23 cellular contexts compared by ENCODE assay signal in the genomic region with DNA sequence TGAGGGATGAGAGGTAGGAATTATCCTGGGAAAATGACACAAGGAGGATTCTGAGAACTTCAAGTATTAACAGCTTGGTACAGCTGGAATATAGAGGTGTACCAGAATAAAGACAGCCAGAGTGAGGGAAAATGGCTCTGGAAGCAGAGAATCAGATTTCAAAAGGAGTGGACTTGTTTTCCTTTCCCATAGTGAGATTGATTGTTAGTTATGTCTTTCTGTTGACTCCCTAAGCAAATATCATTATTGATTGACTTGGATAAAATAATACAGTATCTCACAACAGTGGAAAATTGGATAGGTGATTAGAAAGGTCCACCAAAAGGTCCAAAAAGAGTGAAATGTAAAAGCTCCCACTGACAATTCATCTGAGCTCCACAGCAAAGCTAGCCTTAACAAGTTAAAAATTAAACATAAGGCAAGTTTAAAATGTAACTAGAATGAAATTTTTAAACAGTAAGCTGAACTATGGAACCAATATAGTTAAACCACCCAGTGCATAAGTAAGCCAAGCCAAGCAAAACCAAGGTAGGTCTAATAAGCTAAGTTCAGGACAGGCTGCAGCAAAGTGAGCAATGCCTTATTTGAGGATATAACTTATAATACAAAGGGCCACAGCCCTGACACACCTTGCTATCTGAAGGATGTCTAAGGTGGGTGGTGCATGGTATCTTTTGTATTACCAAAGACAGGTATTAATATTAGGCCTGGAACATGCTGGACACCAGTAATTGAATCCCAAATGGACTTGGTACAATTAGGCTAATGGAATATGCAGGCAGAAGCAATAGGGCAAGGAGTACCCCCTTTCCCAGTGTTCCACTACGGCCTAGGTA. TPM values are rescaled to one million over a fixed set of nuclear protein-coding genes. Genes with fewer than 3 reads are reported as not detected.
DNase-seq lines count a peak whose midpoint lies in the region; ATAC-seq and TF ChIP-seq lines count a peak whose summit lies in the region.
"Had no signal": no experiment of that assay in that cellular context is flagged by ENCODE, and none has a peak within 500 bp of the region (broad histone marks: within the 10 kb centered on the region; RNA-seq: fewer than 3 reads in every experiment).

No MANE protein-coding gene starts in this region.

- DNase-seq in Peyer's patch: peak in 1 of 3 donors; percentile 61
- no peak for DNase-seq in left lobe of liver (ENCODE audit: low spot score)
- DNase-seq in progenitor cell of endocrine pancreas (ENCODE audit: low spot score, unreplicated experiment): no peak
- no peak for DNase-seq in RWPE1 (ENCODE audit: low spot score)
- DNase-seq in activated CD4-positive, alpha-beta T cell treated with anti-CD3 and anti-CD28 coated beads, Interleukin-2, amount 10 ng/mL, durations not matched to agents 24 days and 14 days: no peak
- DNase-seq in stimulated activated effector memory CD8-positive, alpha-beta T cell treated with anti-CD3 and anti-CD28 coated beads, Interleukin-12 subunit alpha, Interleukin-12 subunit beta, amount 100 ng/mL, for 72 hours (ENCODE audit: low spot score in 2 of 2): no peak
- no peak for DNase-seq in CD1c-positive myeloid dendritic cell (ENCODE audit: extremely low spot score)
- DNase-seq: activated CD8-positive, alpha-beta T cell treated with anti-CD3 and anti-CD28 coated beads, Interleukin-2, amount 10 ng/mL, durations not matched to agents 7 days and 5 days; activated naive CD4-positive, alpha-beta T cell; activated T-cell treated with anti-CD3 and anti-CD28 coated beads, Interleukin-2, amount 50 U/mL, for 1 hour; mesendoderm; NCI-H1092 treated with DMSO at 0.1 percent for 48 hours; Right ventricle myocardium superior; stimulated activated CD4-positive, alpha-beta T cell treated with anti-CD3 and anti-CD28 coated beads, Interleukin-4, amount 100 ng/mL, for 1 hour; stimulated activated naive CD4-positive, alpha-beta T cell treated with Interleukin-2 at 50 U/mL for 16 hours; SW 1271 had no signal

- peaks cover 5% of the 10 kb centered on the region for H3K36me3 Mint-ChIP-seq in progenitor cell of endocrine pancreas (ENCODE audit: insufficient read depth)
- no peaks in the 10 kb centered on the region for H3K36me3 Mint-ChIP-seq in activated CD4-positive, alpha-beta T cell treated with anti-CD3 and anti-CD28 coated beads, Interleukin-2, amount 10 ng/mL, durations not matched to agents 24 days and 14 days (ENCODE audit: low read depth)
- H3K36me3 Mint-ChIP-seq in stimulated activated effector memory CD8-positive, alpha-beta T cell treated with anti-CD3 and anti-CD28 coated beads, Interleukin-12 subunit alpha, Interleukin-12 subunit beta, amount 100 ng/mL, for 72 hours: peaks cover 6% of the 10 kb centered on the region
- H3K36me3 Mint-ChIP-seq: natural killer cell treated with Interleukin-12 subunit alpha and Interleukin-12 subunit beta and Interleukin-15 and Interleukin-18, amount 100 ng/mL, for 72 hours had no signal

- intact Hi-C loops in activated CD4-positive, alpha-beta T cell treated with anti-CD3 and anti-CD28 coated beads, Interleukin-2, amount 10 ng/mL, durations not matched to agents 24 days and 14 days (cut with micrococcal nuclease): no loop called here

- no peaks in the 10 kb centered on the region for H3K36me3 ChIP-seq in Peyer's patch
- H3K36me3 ChIP-seq: adrenal gland had no signal

- TF ChIP-seq CTCF in 22Rv1 (IDR thresholded peaks at IDR 0.05) (no peak), Peyer's patch (IDR thresholded peaks at IDR 0.05) (no peak), progenitor cell of endocrine pancreas (IDR thresholded peaks at IDR 0.05; ENCODE audit: unreplicated experiment) (no peak), RWPE1 (conservative IDR thresholded peaks at IDR 0.05; ENCODE audit: low read depth) (no peak)

- peaks cover 46% of the 10 kb centered on the region for H3K4me1 Mint-ChIP-seq in progenitor cell of endocrine pancreas (ENCODE audit: low read depth)
- H3K4me1 Mint-ChIP-seq in activated CD4-positive, alpha-beta T cell treated with anti-CD3 and anti-CD28 coated beads, Interleukin-2, amount 10 ng/mL, durations not matched to agents 24 days and 14 days: no peaks in the 10 kb centered on the region
- no peaks in the 10 kb centered on the region for H3K4me1 Mint-ChIP-seq in stimulated activated effector memory CD8-positive, alpha-beta T cell treated with anti-CD3 and anti-CD28 coated beads, Interleukin-12 subunit alpha, Interleukin-12 subunit beta, amount 100 ng/mL, for 72 hours
- H3K4me1 Mint-ChIP-seq: GM23338 had no signal

- no peaks in the 10 kb centered on the region for H3K27me3 Mint-ChIP-seq in progenitor cell of endocrine pancreas
- H3K27me3 Mint-ChIP-seq in activated CD4-positive, alpha-beta T cell treated with anti-CD3 and anti-CD28 coated beads, Interleukin-2, amount 10 ng/mL, durations not matched to agents 24 days and 14 days: no peaks in the 10 kb centered on the region
- H3K27me3 Mint-ChIP-seq: natural killer cell treated with Interleukin-12 subunit alpha and Interleukin-12 subunit beta and Interleukin-15 and Interleukin-18, amount 100 ng/mL, for 72 hours had no signal

- H3K27ac ChIP-seq in 22Rv1: peak overlapping the region; percentile 62
- H3K27ac ChIP-seq in Peyer's patch: peak overlapping the region in 3 of 4 donors; percentile 56 to 87 (median 81)
- H3K27ac ChIP-seq in RWPE1: no peak overlapping the region
- H3K27ac ChIP-seq: adrenal gland; BLaER1 treated with 17β-estradiol and CSF1 and Interleukin-3, amounts not matched to agents 10 nM and 100 nM; coronary artery had no signal

- POLR2A ChIA-PET in RWPE1 (lab: Yijun Ruan, JAX; ENCODE audit: low non-redundant PET): no interaction called here

- H3K27ac Mint-ChIP-seq in progenitor cell of endocrine pancreas: peak overlapping the region; percentile 96
- no peak overlapping the region for H3K27ac Mint-ChIP-seq in activated CD4-positive, alpha-beta T cell treated with anti-CD3 and anti-CD28 coated beads, Interleukin-2, amount 10 ng/mL, durations not matched to agents 24 days and 14 days
- H3K27ac Mint-ChIP-seq in stimulated activated effector memory CD8-positive, alpha-beta T cell treated with anti-CD3 and anti-CD28 coated beads, Interleukin-12 subunit alpha, Interleukin-12 subunit beta, amount 100 ng/mL, for 72 hours: no peak overlapping the region
- H3K27ac Mint-ChIP-seq: activated CD8-positive, alpha-beta T cell treated with anti-CD3 and anti-CD28 coated beads, Interleukin-2, amount 10 ng/mL, durations not matched to agents 7 days and 5 days; GM23338; natural killer cell treated with Interleukin-12 subunit alpha and Interleukin-12 subunit beta and Interleukin-15 and Interleukin-18, amount 100 ng/mL, for 72 hours had no signal

- no peaks in the 10 kb centered on the region for H3K9me3 Mint-ChIP-seq in progenitor cell of endocrine pancreas (ENCODE audit: low read depth)
- no peaks in the 10 kb centered on the region for H3K9me3 Mint-ChIP-seq in activated CD4-positive, alpha-beta T cell treated with anti-CD3 and anti-CD28 coated beads, Interleukin-2, amount 10 ng/mL, durations not matched to agents 24 days and 14 days
- H3K9me3 Mint-ChIP-seq in stimulated activated effector memory CD8-positive, alpha-beta T cell treated with anti-CD3 and anti-CD28 coated beads, Interleukin-12 subunit alpha, Interleukin-12 subunit beta, amount 100 ng/mL, for 72 hours: no peaks in the 10 kb centered on the region
- H3K9me3 Mint-ChIP-seq: GM23338; natural killer cell treated with Interleukin-12 subunit alpha and Interleukin-12 subunit beta and Interleukin-15 and Interleukin-18, amount 100 ng/mL, for 72 hours had no signal

- peaks cover 0 to 22% (median 0%) of the 10 kb centered on the region in 4 donors for H3K4me1 ChIP-seq in Peyer's patch

- H3K4me3 Mint-ChIP-seq in progenitor cell of endocrine pancreas (ENCODE audit: low read depth): peak overlapping the region; percentile 51
- no peak overlapping the region for H3K4me3 Mint-ChIP-seq in activated CD4-positive, alpha-beta T cell treated with anti-CD3 and anti-CD28 coated beads, Interleukin-2, amount 10 ng/mL, durations not matched to agents 24 days and 14 days
- H3K4me3 Mint-ChIP-seq in stimulated activated effector memory CD8-positive, alpha-beta T cell treated with anti-CD3 and anti-CD28 coated beads, Interleukin-12 subunit alpha, Interleukin-12 subunit beta, amount 100 ng/mL, for 72 hours: no peak overlapping the region
- H3K4me3 Mint-ChIP-seq: activated CD8-positive, alpha-beta T cell treated with anti-CD3 and anti-CD28 coated beads, Interleukin-2, amount 10 ng/mL, durations not matched to agents 7 days and 5 days; GM23338; natural killer cell treated with Interleukin-12 subunit alpha and Interleukin-12 subunit beta and Interleukin-15 and Interleukin-18, amount 100 ng/mL, for 72 hours had no signal

- TF ChIP-seq POLR2A in Peyer's patch (IDR thresholded peaks at IDR 0.05): peak in 1 of 2 donors; percentile 49

- peak; percentile 69 for ATAC-seq in left lobe of liver
- no peak for ATAC-seq in stimulated activated effector memory CD8-positive, alpha-beta T cell treated with anti-CD3 and anti-CD28 coated beads, Interleukin-12 subunit alpha, Interleukin-12 subunit beta, amount 100 ng/mL, for 72 hours
- ATAC-seq: activated CD4-positive, CD25-positive, alpha-beta regulatory T cell treated with anti-CD3 and anti-CD28 coated beads, Interleukin-2, amount 50 U/mL, for 24 hours; activated CD8-positive, alpha-beta T cell treated with anti-CD3 and anti-CD28 coated beads, Interleukin-2, amount 10 ng/mL, durations not matched to agents 7 days and 5 days; GM23338; natural killer cell treated with Interleukin-12 subunit alpha and Interleukin-12 subunit beta and Interleukin-15 and Interleukin-18, amount 100 ng/mL, for 72 hours had no signal

- peak overlapping the region in 1 of 4 donors; percentile 16 for H3K4me3 ChIP-seq in Peyer's patch
- H3K4me3 ChIP-seq: adrenal gland; BLaER1 treated with 17β-estradiol and CSF1 and Interleukin-3, amounts not matched to agents 10 nM and 100 nM; coronary artery; GM23338 had no signal

- H3K27me3 ChIP-seq in Peyer's patch: no peaks in the 10 kb centered on the region
- H3K27me3 ChIP-seq: adrenal gland; BLaER1 treated with 17β-estradiol and CSF1 and Interleukin-3, amounts not matched to agents 10 nM and 100 nM had no signal

- H3K9me3 ChIP-seq in Peyer's patch: no peaks in the 10 kb centered on the region
- H3K9me3 ChIP-seq: adrenal gland; BLaER1 treated with 17β-estradiol and CSF1 and Interleukin-3, amounts not matched to agents 10 nM and 100 nM had no signal

- CTCF ChIA-PET in RWPE1 (lab: Yijun Ruan, JAX): interaction anchor here (0.5 kb wide), 1 partner anchor 35 kb away, joined by 10 read pairs; no protein-coding TSS in a partner anchor

RNA-seq across cellular contexts. Expression of a gene that starts 21.8 kb away (rescaled TPM):
- total RNA-seq in Peyer's patch (100 to 1,000 TPM in 3 of 4 donors, 10 to 100 TPM in 1; 28.9 to 300 (median 148) TPM), left lobe of liver (173 TPM), progenitor cell of endocrine pancreas (13.9 and 14.2 TPM in 2 replicates)
- 10.6 and 12.2 TPM in 2 replicates for total RNA-seq in activated CD4-positive, alpha-beta T cell treated with anti-CD3 and anti-CD28 coated beads, Interleukin-2, amount 10 ng/mL, durations not matched to agents 24 days and 14 days

RNA-seq across cellular contexts. Expression of a gene that starts 21.8 kb away (rescaled TPM):
- total RNA-seq in Peyer's patch (1 to 10 TPM in 3 of 4 donors, under 1 TPM in 1; 0.53 to 5.3 (median 3.0) TPM), left lobe of liver (0.98 TPM), progenitor cell of endocrine pancreas (4.5 and 5.6 TPM in 2 replicates)
- total RNA-seq in activated CD4-positive, alpha-beta T cell treated with anti-CD3 and anti-CD28 coated beads, Interleukin-2, amount 10 ng/mL, durations not matched to agents 24 days and 14 days: 0.57 and 0.72 TPM in 2 replicates

RNA-seq across cellular contexts. Expression of a gene that starts 47.2 kb away (rescaled TPM):
- total RNA-seq in Peyer's patch (10 to 100 TPM; 42.0 to 72.6 (median 55.0) TPM), left lobe of liver (20.8 TPM), progenitor cell of endocrine pancreas (20.8 and 22.9 TPM in 2 replicates)
- total RNA-seq in activated CD4-positive, alpha-beta T cell treated with anti-CD3 and anti-CD28 coated beads, Interleukin-2, amount 10 ng/mL, durations not matched to agents 24 days and 14 days: 16.6 and 20.1 TPM in 2 replicates

RNA-seq across cellular contexts. Expression of a gene that starts 47.4 kb away (rescaled TPM):
- total RNA-seq in Peyer's patch (10 to 100 TPM in 1 of 4 donors, 1 to 10 TPM in 3; 1.7 to 12.9 (median 8.3) TPM), left lobe of liver (1.3 TPM), progenitor cell of endocrine pancreas (3.4 and 3.7 TPM in 2 replicates)
- 0.57 and 0.75 TPM in 2 replicates for total RNA-seq in activated CD4-positive, alpha-beta T cell treated with anti-CD3 and anti-CD28 coated beads, Interleukin-2, amount 10 ng/mL, durations not matched to agents 24 days and 14 days
